Comparison of ENCODE assay signal across 1 cellular context in genomic region chr6:26312501-26313390, GRCh38.
TF ChIP-seq lines count a peak whose summit lies in the region.

No MANE protein-coding gene starts in this region.

TF ChIP-seq in K562, 482 proteins besides CTCF, POLR2A, EP300 and RAD21 (continued from another document and continues in another):
- TF ChIP-seq ZNF592 (IDR thresholded peaks at IDR 0.05) (peak; percentile 79), BCLAF1 (IDR thresholded peaks at IDR 0.05; ENCODE audit: borderline replicate concordance in 1 of 2, control insufficient read depth in 1 of 2, low read depth in 2 of 2, low read length in 1 of 2) (peak in 1 of 2 experiments; percentile 70; a peak in 2 of 4 replicates), HMG20B (CRISPR knock-in tag; IDR thresholded peaks at IDR 0.05) (no peak), LCOR (CRISPR knock-in tag; IDR thresholded peaks at IDR 0.05) (peak; percentile 79), NCOA4 (IDR thresholded peaks at IDR 0.05; ENCODE audit: partially characterized antibody) (no peak), FOXJ2 (tag; IDR thresholded peaks at IDR 0.05) (peak; percentile 27; the same call in 1 of the 2 replicates), RBM14 (IDR thresholded peaks at IDR 0.05; ENCODE audit: borderline replicate concordance, insufficient read depth, low read depth, low read length) (no peak), YY1 (IDR thresholded peaks at IDR 0.05; ENCODE audit: borderline replicate concordance in 1 of 3, control insufficient read depth in 1 of 3, extremely low read depth in 1 of 3, insufficient read depth in 3 of 3, insufficient read length in 1 of 3, insufficient replicate concordance in 2 of 3, low read depth in 1 of 3, low read length in 2 of 3) (peak in 1 of 3 experiments; percentile 31), ZNF764 (CRISPR knock-in tag; IDR thresholded peaks at IDR 0.05; ENCODE audit: low read depth) (peak; percentile 89), POLR3A (IDR thresholded peaks at IDR 0.05; ENCODE audit: borderline replicate concordance, extremely low read depth, insufficient read depth, insufficient read length) (peak; percentile 90), ERF (CRISPR knock-in tag; IDR thresholded peaks at IDR 0.05) (peak; percentile 57), MTF1 (CRISPR knock-in tag; IDR thresholded peaks at IDR 0.05; ENCODE audit: borderline replicate concordance) (no peak), E2F3 (CRISPR knock-in tag; IDR thresholded peaks at IDR 0.05) (no peak), SIN3B (IDR thresholded peaks at IDR 0.05; ENCODE audit: low read depth) (no peak), JUND (IDR thresholded peaks at IDR 0.05; ENCODE audit: borderline replicate concordance, low read depth, low read length) (peak; percentile 51; the same call in 1 of the 2 replicates), JUND (tag; IDR thresholded peaks at IDR 0.05; ENCODE audit: borderline replicate concordance, low read depth, low read length) (peak; percentile 72; the same call in 2 of the 3 replicates), SPI1 (IDR thresholded peaks at IDR 0.05; ENCODE audit: borderline replicate concordance, low read depth, low read length) (no peak), HMGXB4 (CRISPR knock-in tag; IDR thresholded peaks at IDR 0.05) (peak; percentile 98), E4F1 (CRISPR knock-in tag; IDR thresholded peaks at IDR 0.05; ENCODE audit: borderline replicate concordance) (no peak), ETV1 (tag; conservative IDR thresholded peaks at IDR 0.05; ENCODE audit: low read depth) (peak; percentile 90), KDM5B (IDR thresholded peaks at IDR 0.05; ENCODE audit: insufficient replicate concordance, low read depth, low read length) (no peak), GMEB1 (CRISPR knock-in tag; IDR thresholded peaks at IDR 0.05) (no peak), AFF1 (IDR thresholded peaks at IDR 0.05; ENCODE audit: low read depth in 1 of 2, partially characterized antibody in 2 of 2) (peak in 1 of 2 experiments; percentile 81), POLR3G (IDR thresholded peaks at IDR 0.05; ENCODE audit: extremely low read depth, insufficient read length, insufficient replicate concordance) (peak; percentile 97), ZNF217 (CRISPR knock-in tag; IDR thresholded peaks at IDR 0.05) (no peak), ZKSCAN3 (CRISPR knock-in tag; IDR thresholded peaks at IDR 0.05) (no peak), CHAMP1 (IDR thresholded peaks at IDR 0.05) (peak; percentile 56; the same call in 1 of the 2 replicates)
